Comparison of ENCODE assay signal across 16 cellular contexts in genomic region chr4:126123933-126124332, GRCh38.
"Had no signal": no experiment of that assay in that cellular context is flagged by ENCODE, and none has a peak within 500 bp of the region (broad histone marks: within the 10 kb centered on the region; RNA-seq: fewer than 3 reads in every experiment).

No MANE protein-coding gene starts in this region.

- ATAC-seq: esophagus mucosa; lower lobe of right lung; naive thymus-derived CD4-positive, alpha-beta T cell; stimulated activated naive B cell treated with anti-CD40 and anti-IgM and Interleukin-4, amounts not matched to agents 10 μg/mL and 1 μg/mL and 100 μg/mL, for 72 hours had no signal

- H3K4me1 ChIP-seq: right atrium auricular region, spleen, transverse colon had no signal

- H3K4me3 ChIP-seq: lower lobe of right lung, right atrium auricular region, SK-N-MC, spleen, transverse colon had no signal

- H3K4me3 Mint-ChIP-seq: activated B cell treated with CpG ODN at 0.5 μM for 24 hours; naive thymus-derived CD4-positive, alpha-beta T cell; stimulated activated naive B cell treated with anti-CD40 and anti-IgM and Interleukin-4, amounts not matched to agents 10 μg/mL and 1 μg/mL and 100 μg/mL, for 72 hours had no signal

- H3K9me3 ChIP-seq: lower lobe of right lung, right atrium auricular region, transverse colon had no signal

- DNase-seq: activated B cell treated with CpG ODN at 0.5 μM for 24 hours; activated CD4-positive, alpha-beta T cell treated with anti-CD3 and anti-CD28 coated beads, Interleukin-2, amount 50 U/mL, for 1 hour; activated naive CD4-positive, alpha-beta T cell treated with anti-CD3 and anti-CD28 coated beads, Interleukin-2, amount 50 U/mL, for 16 hours; activated T-cell treated with anti-CD3 and anti-CD28 coated beads for 4 hours; amygdala; lower lobe of right lung; naive thymus-derived CD4-positive, alpha-beta T cell; spleen; stimulated activated CD4-positive, alpha-beta T cell treated with anti-CD3 and anti-CD28 coated beads, Interleukin-1b, Interleukin-23, amount 100 ng/mL, for 48 hours; stimulated activated naive B cell treated with anti-CD40 and anti-IgM and Interleukin-4, amounts not matched to agents 10 μg/mL and 1 μg/mL and 100 μg/mL, for 72 hours; transverse colon had no signal

- H3K27me3 Mint-ChIP-seq: activated B cell treated with CpG ODN at 0.5 μM for 24 hours; naive thymus-derived CD4-positive, alpha-beta T cell; stimulated activated naive B cell treated with anti-CD40 and anti-IgM and Interleukin-4, amounts not matched to agents 10 μg/mL and 1 μg/mL and 100 μg/mL, for 72 hours had no signal

- H3K36me3 Mint-ChIP-seq: naive thymus-derived CD4-positive, alpha-beta T cell; stimulated activated naive B cell treated with anti-CD40 and anti-IgM and Interleukin-4, amounts not matched to agents 10 μg/mL and 1 μg/mL and 100 μg/mL, for 72 hours had no signal

- H3K27ac ChIP-seq: lower lobe of right lung, neutrophil, right atrium auricular region, spleen, transverse colon had no signal

- H3K27ac Mint-ChIP-seq: activated B cell treated with CpG ODN at 0.5 μM for 24 hours; activated T-helper 2 cell treated with anti-CD3 and anti-CD28 coated beads, Interferon-gamma antibody, Interleukin-2, Interleukin-4, amounts not matched to agents 10 μg/mL and 5 μg/mL and 100 μg/mL, durations not matched to agents 14 hours and 24 hours and 36 hours; naive thymus-derived CD4-positive, alpha-beta T cell; stimulated activated naive B cell treated with anti-CD40 and anti-IgM and Interleukin-4, amounts not matched to agents 10 μg/mL and 1 μg/mL and 100 μg/mL, for 72 hours had no signal

- H3K36me3 ChIP-seq: lower lobe of right lung, neutrophil, right atrium auricular region, spleen, transverse colon had no signal

- H3K27me3 ChIP-seq: neutrophil, right atrium auricular region, spleen, transverse colon had no signal

- H3K4me1 Mint-ChIP-seq: activated B cell treated with CpG ODN at 0.5 μM for 24 hours; naive thymus-derived CD4-positive, alpha-beta T cell; stimulated activated naive B cell treated with anti-CD40 and anti-IgM and Interleukin-4, amounts not matched to agents 10 μg/mL and 1 μg/mL and 100 μg/mL, for 72 hours had no signal
